Comparison of ENCODE assay signal across 8 cellular contexts in the genomic region with DNA sequence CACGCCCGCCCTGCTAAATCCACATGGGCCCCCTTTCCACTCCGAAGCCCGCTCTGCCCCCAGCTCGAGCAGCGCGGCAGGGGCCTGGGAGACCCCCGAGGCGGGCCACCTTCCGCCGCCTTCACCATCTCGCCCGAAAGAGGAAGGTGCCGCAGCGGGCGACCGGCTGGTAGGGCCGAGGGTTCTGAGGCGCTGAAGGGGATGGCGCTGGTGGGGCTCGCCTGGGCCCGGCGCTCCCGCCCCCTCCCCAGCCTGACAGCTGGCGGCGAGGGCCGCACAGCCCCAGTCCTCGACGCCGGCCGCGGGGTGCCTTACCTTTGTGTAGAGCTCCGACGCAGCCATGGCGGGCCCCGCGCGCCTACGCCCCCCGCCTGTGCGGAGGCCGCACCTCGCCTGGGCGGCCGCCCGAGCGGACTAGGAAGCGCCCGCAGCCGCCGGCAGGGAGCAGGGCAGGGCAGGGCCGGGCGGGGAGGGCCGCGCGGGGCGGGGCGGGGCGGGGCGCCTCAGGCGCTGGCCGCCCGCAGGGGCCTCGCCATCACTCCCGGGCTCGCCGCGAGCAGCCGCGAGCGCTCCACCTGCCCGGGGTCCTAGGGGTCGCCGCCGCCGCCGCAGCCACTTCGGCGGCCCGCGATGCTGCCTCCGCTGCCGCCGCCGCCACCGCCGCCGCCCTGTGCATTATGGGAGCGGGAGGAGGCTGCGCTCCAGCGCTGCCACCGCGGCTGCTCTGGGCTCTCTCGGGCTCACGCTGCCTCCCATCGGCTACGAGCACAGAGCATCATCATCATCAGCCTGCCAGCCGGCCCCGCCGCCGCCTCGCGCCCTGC. TPM values are rescaled to one million over a fixed set of nuclear protein-coding genes. Genes with fewer than 3 reads are reported as not detected.
DNase-seq lines count a peak whose midpoint lies in the region; TF ChIP-seq lines count a peak whose summit lies in the region.

A gene (minus strand): TSS at position 416 of the 824 bp plus-strand sequence. CDS start 74 bp downstream, at position 342.

- H2BK5ac ChIP-seq in H9 (ENCODE audit: insufficient read length, low read length): no peak within 1 kb of the TSS

- intact Hi-C loops in T-helper 2 cell treated with Interferon-gamma antibody and Interleukin-4, amounts not matched to agents 100 ng/mL and 5 ng/mL, for 36 hours (cut with micrococcal nuclease): loop anchor here (1.0 to 2.0 kb wide), 8 partner anchors 30 to 272 kb away; a partner anchor contains a TSS

- no peak within 1 kb of the TSS for H3T11ph ChIP-seq in H9 (ENCODE audit: low read length)

- peaks cover 7% of the 10 kb centered on the region; the same call in 1 of the 2 replicates for H3K27me3 ChIP-seq in H9 (ENCODE audit: insufficient read depth, low read length)

- H3K4me3 Mint-ChIP-seq in H9: peak within 1 kb of the TSS; percentile 88 to 93

- H3K9me3 ChIP-seq in H9 (ENCODE audit: control insufficient read depth, low read depth, low read length): no peaks in the 10 kb centered on the region

- no peaks in the 10 kb centered on the region; a peak in 1 of 5 replicates for H3K9me3 Mint-ChIP-seq in H9

- peaks cover 56% of the 10 kb centered on the region for H3K27me3 Mint-ChIP-seq in H9 (ENCODE audit: low read depth)

- peak; percentile 5 for TF ChIP-seq CTCF in GM12873 (IDR thresholded peaks at IDR 0.05; ENCODE audit: insufficient read depth, low read depth, low read length, missing control alignments)
- TF ChIP-seq CTCF in H9 (conservative IDR thresholded peaks at IDR 0.05): no peak
- TF ChIP-seq CTCF in retinal pigment epithelial cell (conservative IDR thresholded peaks at IDR 0.05; ENCODE audit: low read depth, low read length): peak; percentile 7

- H3K56ac ChIP-seq in H9 (ENCODE audit: insufficient read length, low read depth, low read length): no peak within 1 kb of the TSS

- H3K79me1 ChIP-seq in H9 (ENCODE audit: insufficient read depth, low read depth, low read length, poor library complexity, severe bottlenecking): no peaks in the 10 kb centered on the region

- no peaks in the 10 kb centered on the region; the same call in 1 of the 2 replicates for H3K79me2 ChIP-seq in H9 (ENCODE audit: insufficient read depth, low read length)

- peak within 1 kb of the TSS; percentile 21 for H3K18ac ChIP-seq in H9 (ENCODE audit: insufficient read length, low read depth, low read length)

- no peak within 1 kb of the TSS for H2AK5ac ChIP-seq in H9 (ENCODE audit: insufficient read length, low read length)

- no peak within 1 kb of the TSS for H4K5ac ChIP-seq in H9 (ENCODE audit: insufficient read length, low read depth, low read length)

- no peaks in the 10 kb centered on the region for H3K36me3 Mint-ChIP-seq in H9 (ENCODE audit: insufficient read depth in 1 of 3, low read depth in 3 of 3)

- H3K4me3 ChIP-seq in retinal pigment epithelial cell (ENCODE audit: low read length): peak within 1 kb of the TSS; percentile 72

- H3K4ac ChIP-seq in H9 (ENCODE audit: low read depth, low read length): no peak within 1 kb of the TSS

- H2BK20ac ChIP-seq in H9 (ENCODE audit: low read depth, low read length, poor library complexity, severe bottlenecking): no peak within 1 kb of the TSS

- H4K91ac ChIP-seq in H9 (ENCODE audit: insufficient read length, low read depth, low read length): no peak within 1 kb of the TSS

- H3K23me2 ChIP-seq in H9 (ENCODE audit: insufficient read length, low read depth, low read length, poor library complexity, severe bottlenecking): peaks cover 18% of the 10 kb centered on the region

- no peak within 1 kb of the TSS for H2BK12ac ChIP-seq in H9 (ENCODE audit: insufficient read length, low read depth, low read length)

- H3K4me1 ChIP-seq in H9 (ENCODE audit: insufficient read depth, low read length): no peaks in the 10 kb centered on the region

- H2AFZ ChIP-seq in H9 (ENCODE audit: low read length): no peak within 1 kb of the TSS

- no peak within 1 kb of the TSS for H2BK15ac ChIP-seq in H9 (ENCODE audit: low read depth, low read length)

- H3K14ac ChIP-seq in H9 (ENCODE audit: insufficient read depth, low read length): peak within 1 kb of the TSS; percentile 76

- WGBS in H9 (ENCODE audit: extremely low coverage, insufficient read length, low lambda C conversion rate): no CpG with 5 or more reads among the region's 103 CpGs

- H3K4me1 Mint-ChIP-seq in H9: peaks cover 17 to 21% of the 10 kb centered on the region in 2 experiments

- peak within 1 kb of the TSS in 2 of 3 experiments; percentile 65 to 79; a peak in 3 of 7 replicates for H3K27ac Mint-ChIP-seq in H9

- H3K4me2 ChIP-seq in H9 (ENCODE audit: insufficient read depth, insufficient read length, low read length): peak within 1 kb of the TSS; percentile 91

- H2BK120ac ChIP-seq in H9 (ENCODE audit: low read depth, low read length, poor library complexity, severe bottlenecking): no peak within 1 kb of the TSS

- no peak within 1 kb of the TSS for H3K27ac ChIP-seq in H9 (ENCODE audit: insufficient read length, low read depth, low read length)

- H3K23ac ChIP-seq in H9 (ENCODE audit: insufficient read length, low read depth, low read length): no peak within 1 kb of the TSS

- DNase-seq in H9 (peak; percentile 75), M059J (ENCODE audit: low read depth) (peak; percentile 72), anterior cingulate cortex (lab: John Stamatoyannopoulos, UW) (peak in 56 of 58 donors; percentile 31 to 85 (median 75)), hepatic stellate cell (ENCODE audit: low spot score) (peak; percentile 78), retinal pigment epithelial cell (ENCODE audit: low read depth) (peak; percentile 20), COLO829 (ENCODE audit: low spot score) (no peak)

- peak within 1 kb of the TSS; percentile 21 for H3K9ac ChIP-seq in H9 (ENCODE audit: extremely low read depth, insufficient read length, low read length)

- H4K8ac ChIP-seq in H9 (replicated peaks; ENCODE audit: insufficient read length, low read depth, low read length): no peak within 1 kb of the TSS

- no peaks in the 10 kb centered on the region for H4K20me1 ChIP-seq in H9 (ENCODE audit: control insufficient read depth, insufficient read depth, insufficient read length)

RNA-seq across cellular contexts. Expression of the gene that starts here (rescaled TPM):
- total RNA-seq in H9 (2021): 21.8 and 22.0 TPM in 2 replicates
- 14.7 and 23.6 TPM in 2 replicates for total RNA-seq in M059J (2014; rRNA removed; shearing (Covaris generic))
- 30.8 and 31.4 TPM in 2 replicates for total RNA-seq in T-helper 2 cell treated with Interferon-gamma antibody and Interleukin-4, amounts not matched to agents 100 ng/mL and 5 ng/mL, for 36 hours
